1 cellular context compared by ENCODE assay signal in genomic region chr1:241899211-241899610, GRCh38.
TF ChIP-seq lines count a peak whose summit lies in the region.

No MANE protein-coding gene starts in this region.

TF ChIP-seq in HEK293, 187 proteins besides CTCF, POLR2A, EP300 and RAD21:
- TF ChIP-seq, protein P1, sequence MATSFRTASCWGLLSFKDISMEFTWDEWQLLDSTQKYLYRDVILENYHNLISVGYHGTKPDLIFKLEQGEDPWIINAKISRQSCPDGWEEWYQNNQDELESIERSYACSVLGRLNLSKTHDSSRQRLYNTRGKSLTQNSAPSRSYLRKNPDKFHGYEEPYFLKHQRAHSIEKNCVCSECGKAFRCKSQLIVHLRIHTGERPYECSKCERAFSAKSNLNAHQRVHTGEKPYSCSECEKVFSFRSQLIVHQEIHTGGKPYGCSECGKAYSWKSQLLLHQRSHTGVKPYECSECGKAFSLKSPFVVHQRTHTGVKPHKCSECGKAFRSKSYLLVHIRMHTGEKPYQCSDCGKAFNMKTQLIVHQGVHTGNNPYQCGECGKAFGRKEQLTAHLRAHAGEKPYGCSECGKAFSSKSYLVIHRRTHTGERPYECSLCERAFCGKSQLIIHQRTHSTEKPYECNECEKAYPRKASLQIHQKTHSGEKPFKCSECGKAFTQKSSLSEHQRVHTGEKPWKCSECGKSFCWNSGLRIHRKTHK (tag by site-specific recombination; IDR thresholded peaks at IDR 0.05), result no peak
- 0 out of 2 replicates have a peak, but pooled peaks have one; percentile 15 for TF ChIP-seq SCRT2 (tag by site-specific recombination; IDR thresholded peaks at IDR 0.05)
